1 cellular context compared by ENCODE assay signal in the genomic region with DNA sequence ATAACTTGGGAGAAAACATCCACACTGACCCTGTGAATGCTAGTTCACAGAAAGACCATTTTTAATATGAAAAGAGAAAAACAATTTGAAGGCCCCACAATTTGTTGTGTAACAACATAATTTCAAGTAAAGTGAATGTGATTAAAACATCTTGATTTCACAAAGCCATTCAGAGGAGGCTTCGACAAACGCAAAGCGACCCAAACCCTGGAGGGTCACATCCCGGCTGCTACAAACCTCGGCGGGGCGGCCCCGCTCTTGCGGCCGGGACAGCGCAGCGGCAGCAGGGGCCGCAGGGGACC.
TF ChIP-seq lines count a peak whose summit lies in the region.

No MANE protein-coding gene starts in this region.

TF ChIP-seq in WTC11, 78 proteins besides CTCF, POLR2A, EP300 and RAD21 (continued from another document):
- TF ChIP-seq FOXK1 (CRISPR knock-in tag; IDR thresholded peaks at IDR 0.05) = no peak
- no peak for TF ChIP-seq SOX15 (CRISPR knock-in tag; IDR thresholded peaks at IDR 0.05)
- TF ChIP-seq ZBTB21 (CRISPR knock-in tag; IDR thresholded peaks at IDR 0.05; ENCODE audit: borderline replicate concordance) = no peak
- TF ChIP-seq ATF1 (CRISPR knock-in tag; IDR thresholded peaks at IDR 0.05) = no peak
- TF ChIP-seq, protein P1, sequence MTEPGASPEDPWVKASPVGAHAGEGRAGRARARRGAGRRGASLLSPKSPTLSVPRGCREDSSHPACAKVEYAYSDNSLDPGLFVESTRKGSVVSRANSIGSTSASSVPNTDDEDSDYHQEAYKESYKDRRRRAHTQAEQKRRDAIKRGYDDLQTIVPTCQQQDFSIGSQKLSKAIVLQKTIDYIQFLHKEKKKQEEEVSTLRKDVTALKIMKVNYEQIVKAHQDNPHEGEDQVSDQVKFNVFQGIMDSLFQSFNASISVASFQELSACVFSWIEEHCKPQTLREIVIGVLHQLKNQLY (CRISPR knock-in tag; IDR thresholded peaks at IDR 0.05) = no peak
- TF ChIP-seq ELF4 (CRISPR knock-in tag; IDR thresholded peaks at IDR 0.05; ENCODE audit: low read depth) = no peak
- no peak for TF ChIP-seq GRHL2 (CRISPR knock-in tag; IDR thresholded peaks at IDR 0.05; ENCODE audit: insufficient replicate concordance, severe bottlenecking)
- TF ChIP-seq, protein P2, sequence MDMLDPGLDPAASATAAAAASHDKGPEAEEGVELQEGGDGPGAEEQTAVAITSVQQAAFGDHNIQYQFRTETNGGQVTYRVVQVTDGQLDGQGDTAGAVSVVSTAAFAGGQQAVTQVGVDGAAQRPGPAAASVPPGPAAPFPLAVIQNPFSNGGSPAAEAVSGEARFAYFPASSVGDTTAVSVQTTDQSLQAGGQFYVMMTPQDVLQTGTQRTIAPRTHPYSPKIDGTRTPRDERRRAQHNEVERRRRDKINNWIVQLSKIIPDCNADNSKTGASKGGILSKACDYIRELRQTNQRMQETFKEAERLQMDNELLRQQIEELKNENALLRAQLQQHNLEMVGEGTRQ (CRISPR knock-in tag; IDR thresholded peaks at IDR 0.05) = no peak
- TF ChIP-seq NR1H2 (CRISPR knock-in tag; IDR thresholded peaks at IDR 0.05) = no peak
- no peak for TF ChIP-seq IRF2 (CRISPR knock-in tag; IDR thresholded peaks at IDR 0.05; ENCODE audit: borderline replicate concordance, low read depth)
